In genomic region chr10:21535494-21535818, GRCh38 we compare ENCODE assay signal across 8 cellular contexts. TPM values are rescaled to one million over a fixed set of nuclear protein-coding genes. Genes with fewer than 3 reads are reported as not detected.
A peak's percentile ranks its signal among the peaks of the same experiment; 100 is the strongest.
DNase-seq lines count a peak whose midpoint lies in the region; ATAC-seq and TF ChIP-seq lines count a peak whose summit lies in the region.

No MANE protein-coding gene starts in this region.

- H3K9ac ChIP-seq in ES-I3 (ENCODE audit: low read depth, low read length) (peak overlapping the region; percentile 53), rectal smooth muscle tissue (ENCODE audit: low read length) (no peak overlapping the region)

- ATAC-seq in left colon (no peak), GM18519 (IDR thresholded peaks at IDR 0.05; ENCODE audit: low FRiP score, unreplicated experiment) (no peak), GM21526 (IDR thresholded peaks at IDR 0.05; ENCODE audit: low FRiP score, unreplicated experiment) (no peak)

- H3K36me3 ChIP-seq in ES-I3 (ENCODE audit: insufficient read depth, low read length) (peaks cover 10% of the 10 kb centered on the region; the same call in 1 of the 2 replicates), esophagus squamous epithelium (peaks cover 5 to 42% (median 16%) of the 10 kb centered on the region in 3 donors), rectal smooth muscle tissue (ENCODE audit: control insufficient read depth, insufficient read depth, low read length) (peaks cover 11% of the 10 kb centered on the region)

- H3K27me3 ChIP-seq in esophagus squamous epithelium = no peaks in the 10 kb centered on the region
- H3K27me3 ChIP-seq in rectal smooth muscle tissue (ENCODE audit: control insufficient read depth, insufficient read depth, low read length) = no peaks in the 10 kb centered on the region

- peaks cover 11% of the 10 kb centered on the region for H3K4me1 ChIP-seq in ES-I3 (ENCODE audit: insufficient read depth, low read length)
- H3K4me1 ChIP-seq in esophagus squamous epithelium = peaks cover 4 to 55% (median 19%) of the 10 kb centered on the region in 3 donors
- H3K4me1 ChIP-seq in rectal smooth muscle tissue (ENCODE audit: control insufficient read depth, insufficient read depth, low read length) = peaks cover 2% of the 10 kb centered on the region

- peak; percentile 43 for DNase-seq in RKO (ENCODE audit: low spot score)
- no peak for DNase-seq in esophagus squamous epithelium (lab: John Stamatoyannopoulos, UW)
- no peak for DNase-seq in left colon
- DNase-seq in middle frontal gyrus (ENCODE audit: extremely low spot score, low spot score) = no peak

- intact Hi-C loops in esophagus squamous epithelium (cut with DNase I) = loop anchor here (10.0 kb wide), 1 partner anchor 189 kb away; no protein-coding TSS in a partner anchor
- intact Hi-C loops in left colon (cut with DNase I, micrococcal nuclease) = no loop called here

- no peak for TF ChIP-seq CTCF in esophagus squamous epithelium (IDR thresholded peaks at IDR 0.05)

- H3K4me3 ChIP-seq in esophagus squamous epithelium = peak overlapping the region; percentile 61 to 96 (median 82)
- peak overlapping the region; percentile 58 for H3K4me3 ChIP-seq in rectal smooth muscle tissue (ENCODE audit: low read length)

- peak overlapping the region; percentile 91 to 100 (median 96) for H3K27ac ChIP-seq in esophagus squamous epithelium
- H3K27ac ChIP-seq in rectal smooth muscle tissue (ENCODE audit: low read depth, low read length) = peak overlapping the region; percentile 66

- no peaks in the 10 kb centered on the region for H3K9me3 ChIP-seq in ES-I3 (ENCODE audit: control insufficient read depth, insufficient read depth, low read length)
- H3K9me3 ChIP-seq in esophagus squamous epithelium = no peaks in the 10 kb centered on the region

- 23 to 34% methylated on average over 6 to 7 of the region's 7 CpGs for WGBS in esophagus squamous epithelium, 2 donors

- no peak for TF ChIP-seq POLR2A in esophagus squamous epithelium (IDR thresholded peaks at IDR 0.05)

RNA-seq across cellular contexts. Expression of gene MLLT10, which starts 1.4 kb away (rescaled TPM):
- total RNA-seq in esophagus squamous epithelium (10 to 100 TPM; 22.7 to 49.6 (median 32.4) TPM), left colon (10 to 100 TPM; 23.8 to 31.5 TPM)

RNA-seq across cellular contexts. Expression of gene SKIDA1, which starts 10.0 kb away (rescaled TPM):
- total RNA-seq in esophagus squamous epithelium = under 1 TPM in 3 of 4 donors, not detected in 1; 0.53 to 0.57 (median 0.57) TPM
- total RNA-seq in left colon = under 1 TPM in 1 of 2 donors, not detected in 1; 0.95 TPM
